In the genomic region with DNA sequence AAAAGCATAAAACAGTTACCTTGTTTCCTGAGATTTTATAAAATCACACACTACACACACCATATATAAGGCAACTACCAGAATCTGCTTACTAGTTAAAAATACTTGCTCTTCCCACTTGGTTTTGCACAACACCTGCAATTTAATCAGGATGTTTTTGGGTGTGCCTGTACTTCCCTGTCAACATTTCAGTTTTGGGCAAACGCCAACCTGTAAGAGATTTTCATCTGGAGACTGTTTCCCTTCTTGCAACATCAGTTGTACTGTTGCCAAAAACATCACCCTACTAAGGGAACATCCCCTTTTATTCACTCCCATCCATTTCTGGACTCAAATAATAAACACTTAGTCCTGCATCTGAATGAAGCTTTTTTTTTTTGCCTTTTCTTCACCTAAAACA, we compare ENCODE assay signal across 8 cellular contexts.
DNase-seq lines count a peak whose midpoint lies in the region; TF ChIP-seq lines count a peak whose summit lies in the region.

No MANE protein-coding gene starts in this region.

- no peaks in the 10 kb centered on the region for H3K36me3 ChIP-seq in prostate gland

- in situ Hi-C loops in GM13977 (cut with MboI; ENCODE audit: low pct_unique_long_range_greater_than_20kb, low sequenced_read_pairs, unreplicated experiment), result no loop called here

- H3K4me3 ChIP-seq in prostate gland, result no peak overlapping the region

- no peaks in the 10 kb centered on the region for H3K9me3 ChIP-seq in prostate gland

- WGBS in prostate gland, result 3% methylated on average over 1 of the region's 1 CpG

- H3K27ac ChIP-seq in prostate gland, result no peak overlapping the region

- no peak for TF ChIP-seq CTCF in prostate gland (IDR thresholded peaks at IDR 0.05)
- no peak for TF ChIP-seq CTCF in GM13977 (IDR thresholded peaks at IDR 0.05; ENCODE audit: extremely low read depth, insufficient read depth, missing control alignments)

- intact Hi-C loops in prostate gland (cut with DNase I), result no loop called here

- no peaks in the 10 kb centered on the region for H3K27me3 ChIP-seq in prostate gland (replicated peaks; ENCODE audit: insufficient read depth)

- DNase-seq in GM04503 (ENCODE audit: low read depth) (peak; percentile 52), NCI-H2196 treated with DMSO at 0.1 percent for 48 hours (lab: John Stamatoyannopoulos, UW; ENCODE audit: unreplicated experiment) (peak; percentile 51), dermis blood vessel endothelial cell (peak; percentile 91), prostate gland (ENCODE audit: low spot score) (peak; percentile 82), GM13977 (ENCODE audit: low spot score) (no peak), islet precursor cell (no peak), retina (no peak)
- DNase-seq in activated naive CD4-positive, alpha-beta T cell treated with anti-CD3 and anti-CD28 coated beads, Interleukin-2, amount 50 U/mL, for 16 hours, result no peak

- H3K4me1 ChIP-seq in prostate gland (replicated peaks), result no peaks in the 10 kb centered on the region

- TF ChIP-seq POLR2A in prostate gland (IDR thresholded peaks at IDR 0.05), result no peak

Comparison
In these comparisons a context has a peak if more than half of its experiments do, and no peak if none do; other contexts are left out.
1. DNase-seq: peak in GM04503 (single experiment), NCI-H2196 treated with DMSO at 0.1 percent for 48 hours (single experiment), dermis blood vessel endothelial cell (single experiment) and prostate gland (single experiment); none in GM13977 (single experiment), islet precursor cell (single experiment), activated naive CD4-positive, alpha-beta T cell treated with anti-CD3 and anti-CD28 coated beads, Interleukin-2, amount 50 U/mL, for 16 hours (single experiment) and retina (single experiment).